1 cellular context compared by ENCODE assay signal in the genomic region with DNA sequence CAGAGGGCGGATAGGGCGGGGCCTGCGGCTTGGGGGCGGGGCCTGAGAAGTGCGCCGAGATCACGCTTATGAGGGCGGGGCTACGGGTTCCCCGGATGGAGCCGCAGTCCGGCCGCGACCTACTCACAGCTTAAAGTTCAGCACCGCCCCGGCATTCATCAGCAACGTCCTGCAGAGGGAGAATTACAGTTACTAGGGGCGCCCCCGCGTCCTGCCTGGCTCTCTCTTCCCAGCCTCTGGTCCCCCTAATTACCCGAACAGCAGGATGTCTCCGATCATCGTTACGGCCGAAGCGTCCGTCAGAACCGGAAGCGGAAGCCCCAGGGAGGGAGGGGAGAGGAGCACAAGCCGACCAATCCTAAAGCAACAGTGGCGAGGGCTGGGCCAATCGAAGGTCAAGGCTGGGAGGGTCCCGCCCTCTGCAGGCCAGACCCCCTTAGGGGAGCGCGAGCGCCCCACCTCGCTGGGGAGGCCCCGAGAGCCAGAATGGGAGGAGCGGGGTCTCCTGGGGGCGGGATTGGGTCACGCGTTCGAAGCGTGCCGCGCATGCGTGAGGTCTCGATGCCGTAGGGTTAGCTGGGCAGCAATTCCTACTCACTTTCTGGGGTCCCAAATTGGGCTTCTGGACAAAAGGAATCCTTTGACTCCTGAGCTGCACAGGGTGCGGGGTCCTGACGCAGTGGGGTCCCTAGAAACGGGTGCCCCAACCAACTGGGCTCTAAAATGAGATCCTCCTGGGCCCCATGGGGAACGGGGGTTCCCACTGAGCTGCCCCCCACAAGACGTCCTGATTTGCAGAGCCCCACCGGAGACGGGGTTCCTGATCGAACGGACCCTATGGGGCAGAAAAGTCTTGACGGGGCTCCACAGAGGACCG.
TF ChIP-seq lines count a peak whose summit lies in the region.

Gene SMIM7, minus strand, starts transcription at position 313 of the 877 bp plus-strand sequence. Its CDS starts 34 bp downstream, at position 279.

TF ChIP-seq in HepG2, 621 proteins besides CTCF, POLR2A, EP300 and RAD21 (continued from another document and continues in another):
- TF ChIP-seq, protein P1, sequence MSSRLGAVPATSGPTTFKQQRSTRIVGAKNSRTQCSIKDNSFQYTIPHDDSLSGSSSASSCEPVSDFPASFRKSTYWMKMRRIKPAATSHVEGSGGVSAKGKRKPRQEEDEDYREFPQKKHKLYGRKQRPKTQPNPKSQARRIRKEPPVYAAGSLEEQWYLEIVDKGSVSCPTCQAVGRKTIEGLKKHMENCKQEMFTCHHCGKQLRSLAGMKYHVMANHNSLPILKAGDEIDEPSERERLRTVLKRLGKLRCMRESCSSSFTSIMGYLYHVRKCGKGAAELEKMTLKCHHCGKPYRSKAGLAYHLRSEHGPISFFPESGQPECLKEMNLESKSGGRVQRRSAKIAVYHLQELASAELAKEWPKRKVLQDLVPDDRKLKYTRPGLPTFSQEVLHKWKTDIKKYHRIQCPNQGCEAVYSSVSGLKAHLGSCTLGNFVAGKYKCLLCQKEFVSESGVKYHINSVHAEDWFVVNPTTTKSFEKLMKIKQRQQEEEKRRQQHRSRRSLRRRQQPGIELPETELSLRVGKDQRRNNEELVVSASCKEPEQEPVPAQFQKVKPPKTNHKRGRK (CRISPR knock-in tag; IDR thresholded peaks at IDR 0.05): no peak
- 0 out of 2 replicates have a peak, but pooled peaks have one; percentile 43 for TF ChIP-seq UBTF (CRISPR knock-in tag; IDR thresholded peaks at IDR 0.05)
- TF ChIP-seq ZNF367 (CRISPR knock-in tag; IDR thresholded peaks at IDR 0.05; ENCODE audit: borderline replicate concordance): no peak
- peak; percentile 19 for TF ChIP-seq MED13 (CRISPR knock-in tag; IDR thresholded peaks at IDR 0.05)
- TF ChIP-seq ZNF451 (CRISPR knock-in tag; IDR thresholded peaks at IDR 0.05): peak; percentile 23; the same call in 1 of the 2 replicates
- TF ChIP-seq ZNF660 (CRISPR knock-in tag; IDR thresholded peaks at IDR 0.05; ENCODE audit: borderline replicate concordance, low read depth): no peak
- TF ChIP-seq TEF (CRISPR knock-in tag; IDR thresholded peaks at IDR 0.05): 0 out of 2 replicates have a peak, but pooled peaks have one; percentile 13
- TF ChIP-seq, protein P2, sequence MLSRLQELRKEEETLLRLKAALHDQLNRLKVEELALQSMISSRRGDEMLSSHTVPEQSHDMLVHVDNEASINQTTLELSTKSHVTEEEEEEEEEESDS (CRISPR knock-in tag; IDR thresholded peaks at IDR 0.05; ENCODE audit: borderline replicate concordance): no peak
- TF ChIP-seq BCL6 (CRISPR knock-in tag; IDR thresholded peaks at IDR 0.05): peak; percentile 21
- peak; percentile 82 for TF ChIP-seq IKZF4 (CRISPR knock-in tag; IDR thresholded peaks at IDR 0.05; ENCODE audit: borderline replicate concordance, low read depth, not compliant biosample characterization)
- TF ChIP-seq ZNF570 (CRISPR knock-in tag; IDR thresholded peaks at IDR 0.05; ENCODE audit: borderline replicate concordance): 0 out of 2 replicates have a peak, but pooled peaks have one; percentile 38
- peak; percentile 78 for TF ChIP-seq ARID4A (CRISPR knock-in tag; IDR thresholded peaks at IDR 0.05; ENCODE audit: borderline replicate concordance)
- TF ChIP-seq CHCHD3 (CRISPR knock-in tag; IDR thresholded peaks at IDR 0.05): peak; percentile 71; the same call in 1 of the 2 replicates
- TF ChIP-seq, protein P3, sequence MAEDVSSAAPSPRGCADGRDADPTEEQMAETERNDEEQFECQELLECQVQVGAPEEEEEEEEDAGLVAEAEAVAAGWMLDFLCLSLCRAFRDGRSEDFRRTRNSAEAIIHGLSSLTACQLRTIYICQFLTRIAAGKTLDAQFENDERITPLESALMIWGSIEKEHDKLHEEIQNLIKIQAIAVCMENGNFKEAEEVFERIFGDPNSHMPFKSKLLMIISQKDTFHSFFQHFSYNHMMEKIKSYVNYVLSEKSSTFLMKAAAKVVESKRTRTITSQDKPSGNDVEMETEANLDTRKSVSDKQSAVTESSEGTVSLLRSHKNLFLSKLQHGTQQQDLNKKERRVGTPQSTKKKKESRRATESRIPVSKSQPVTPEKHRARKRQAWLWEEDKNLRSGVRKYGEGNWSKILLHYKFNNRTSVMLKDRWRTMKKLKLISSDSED (CRISPR knock-in tag; IDR thresholded peaks at IDR 0.05): no peak
- TF ChIP-seq SP2 (CRISPR knock-in tag; IDR thresholded peaks at IDR 0.05): peak; percentile 99
- no peak for TF ChIP-seq ZFP82 (CRISPR knock-in tag; IDR thresholded peaks at IDR 0.05; ENCODE audit: borderline replicate concordance)
- TF ChIP-seq PRMT3 (CRISPR knock-in tag; IDR thresholded peaks at IDR 0.05; ENCODE audit: borderline replicate concordance, low read depth): no peak
- TF ChIP-seq RFX1 (IDR thresholded peaks at IDR 0.05): no peak
- TF ChIP-seq KMT2A (CRISPR knock-in tag; IDR thresholded peaks at IDR 0.05): peak; percentile 62; the same call in 1 of the 2 replicates
- TF ChIP-seq SRSF4 (IDR thresholded peaks at IDR 0.05; ENCODE audit: low read depth, low read length, poor library complexity, severe bottlenecking): no peak
- TF ChIP-seq ZNF710 (CRISPR knock-in tag; IDR thresholded peaks at IDR 0.05; ENCODE audit: borderline replicate concordance): peak; percentile 59; the same call in 1 of the 2 replicates
- TF ChIP-seq MXI1 (IDR thresholded peaks at IDR 0.05; ENCODE audit: borderline replicate concordance, low read depth, low read length): no peak; the same call in 2 of the 3 replicates
- TF ChIP-seq MTF2 (CRISPR knock-in tag; IDR thresholded peaks at IDR 0.05; ENCODE audit: borderline replicate concordance): no peak
- TF ChIP-seq ZNF460 (CRISPR knock-in tag; IDR thresholded peaks at IDR 0.05; ENCODE audit: borderline replicate concordance): no peak
- no peak; the same call in 1 of the 2 replicates for TF ChIP-seq NFATC3 (CRISPR knock-in tag; IDR thresholded peaks at IDR 0.05)
- peak; percentile 91 for TF ChIP-seq YEATS4 (CRISPR knock-in tag; IDR thresholded peaks at IDR 0.05; ENCODE audit: borderline replicate concordance)
- TF ChIP-seq ZNF230 (CRISPR knock-in tag; IDR thresholded peaks at IDR 0.05): peak; percentile 50; the same call in 1 of the 2 replicates
- no peak for TF ChIP-seq ZNF678 (CRISPR knock-in tag; IDR thresholded peaks at IDR 0.05)
- no peak for TF ChIP-seq FOXK2 (IDR thresholded peaks at IDR 0.05)
- TF ChIP-seq ZNF670 (CRISPR knock-in tag; IDR thresholded peaks at IDR 0.05; ENCODE audit: borderline replicate concordance): no peak
- TF ChIP-seq EEA1 (CRISPR knock-in tag; IDR thresholded peaks at IDR 0.05; ENCODE audit: borderline replicate concordance): no peak
- TF ChIP-seq, protein P4, sequence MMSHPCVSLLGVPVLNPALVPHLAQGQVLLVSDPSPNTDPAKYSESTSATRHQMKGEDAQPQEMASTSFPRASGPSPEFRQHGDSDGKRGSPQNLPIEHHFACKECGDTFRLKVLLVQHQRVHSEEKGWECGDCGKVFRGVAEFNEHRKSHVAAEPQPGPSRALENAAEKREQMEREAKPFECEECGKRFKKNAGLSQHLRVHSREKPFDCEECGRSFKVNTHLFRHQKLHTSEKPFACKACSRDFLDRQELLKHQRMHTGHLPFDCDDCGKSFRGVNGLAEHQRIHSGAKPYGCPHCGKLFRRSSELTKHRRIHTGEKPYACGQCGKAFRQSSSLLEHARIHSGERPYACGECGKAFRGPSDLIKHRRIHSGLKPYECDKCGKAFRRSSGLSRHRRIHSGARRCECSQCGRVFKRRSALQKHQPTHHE (CRISPR knock-in tag; IDR thresholded peaks at IDR 0.05; ENCODE audit: borderline replicate concordance): no peak; the same call in 1 of the 2 replicates
- TF ChIP-seq KLF12 (CRISPR knock-in tag; IDR thresholded peaks at IDR 0.05; ENCODE audit: borderline replicate concordance): peak; percentile 67
- TF ChIP-seq CREB3 (CRISPR knock-in tag; IDR thresholded peaks at IDR 0.05): 0 out of 2 replicates have a peak, but pooled peaks have one; percentile 35
- no peak for TF ChIP-seq ZNF749 (CRISPR knock-in tag; IDR thresholded peaks at IDR 0.05; ENCODE audit: borderline replicate concordance)
- TF ChIP-seq NR1H2 (CRISPR knock-in tag; IDR thresholded peaks at IDR 0.05; ENCODE audit: borderline replicate concordance, low read depth): no peak
- TF ChIP-seq BRCA1 (CRISPR knock-in tag; IDR thresholded peaks at IDR 0.05): peak; percentile 57; the same call in 1 of the 2 replicates
- TF ChIP-seq EED (CRISPR knock-in tag; IDR thresholded peaks at IDR 0.05): 0 out of 2 replicates have a peak, but pooled peaks have one; percentile 12
- TF ChIP-seq ZNF558 (CRISPR knock-in tag; IDR thresholded peaks at IDR 0.05; ENCODE audit: borderline replicate concordance): 0 out of 2 replicates have a peak, but pooled peaks have one; percentile 72
- peak; percentile 84 for TF ChIP-seq SPEN (CRISPR knock-in tag; IDR thresholded peaks at IDR 0.05; ENCODE audit: low read depth)
- TF ChIP-seq ZNF350 (CRISPR knock-in tag; IDR thresholded peaks at IDR 0.05; ENCODE audit: borderline replicate concordance, low read depth): peak; percentile 62; the same call in 1 of the 2 replicates
- TF ChIP-seq ZNF598 (CRISPR knock-in tag; IDR thresholded peaks at IDR 0.05; ENCODE audit: borderline replicate concordance): peak; percentile 68; the same call in 1 of the 2 replicates
- TF ChIP-seq SNRNP70 (IDR thresholded peaks at IDR 0.05; ENCODE audit: low read depth, low read length): no peak
- TF ChIP-seq BRD4 (CRISPR knock-in tag; IDR thresholded peaks at IDR 0.05): no peak
- no peak for TF ChIP-seq NCOA5 (CRISPR knock-in tag; IDR thresholded peaks at IDR 0.05)
- TF ChIP-seq PLRG1 (conservative IDR thresholded peaks at IDR 0.05): no peak
- TF ChIP-seq ZSCAN22 (CRISPR knock-in tag; IDR thresholded peaks at IDR 0.05): no peak
